Comparison of ENCODE assay signal across 35 cellular contexts in genomic region chr16:72214821-72215220, GRCh38. TPM values are rescaled to one million over a fixed set of nuclear protein-coding genes. Genes with fewer than 3 reads are reported as not detected.
A peak's percentile ranks its signal among the peaks of the same experiment; 100 is the strongest.
DNase-seq lines count a peak whose midpoint lies in the region; ATAC-seq, FAIRE-seq and TF ChIP-seq lines count a peak whose summit lies in the region.
"Had no signal": no experiment of that assay in that cellular context is flagged by ENCODE, and none has a peak within 500 bp of the region (broad histone marks: within the 10 kb centered on the region; RNA-seq: fewer than 3 reads in every experiment).

No MANE protein-coding gene starts in this region.

- H3K27me3 Mint-ChIP-seq in endodermal cell (ENCODE audit: insufficient read depth) = peaks cover 5% of the 10 kb centered on the region
- H3K27me3 Mint-ChIP-seq: B cell; CD4-positive, alpha-beta memory T cell; CD4-positive, alpha-beta T cell had no signal

- H3K9me3 ChIP-seq in SK-N-SH (no peaks in the 10 kb centered on the region), endodermal cell (ENCODE audit: control insufficient read depth, low read length) (peaks cover 24% of the 10 kb centered on the region)
- H3K9me3 ChIP-seq: A549, BE2C, Caco-2 had no signal

- no peaks in the 10 kb centered on the region for H4K20me1 ChIP-seq in SK-N-SH (ENCODE audit: insufficient read depth)
- H4K20me1 ChIP-seq: BLaER1; BLaER1 treated with 17β-estradiol and CSF1 and Interleukin-3, amounts not matched to agents 10 nM and 100 nM had no signal

- H3K27ac Mint-ChIP-seq in endodermal cell = no peak overlapping the region
- H3K27ac Mint-ChIP-seq: B cell; CD4-positive, alpha-beta memory T cell; CD4-positive, alpha-beta T cell; CD4-positive, CD25-positive, alpha-beta regulatory T cell; CD8-positive, alpha-beta memory T cell; CD8-positive, alpha-beta T cell had no signal

- H3K9me2 ChIP-seq in SK-N-SH = no peaks in the 10 kb centered on the region

- no peak overlapping the region for H2AFZ ChIP-seq in SK-N-SH (ENCODE audit: low read depth)

- DNase-seq in SK-N-SH (no peak), endodermal cell (no peak), substantia nigra (lab: John Stamatoyannopoulos, UW) (no peak)
- DNase-seq: 8988T; ACHN; AML-193; BE2C; C1 segment of cervical spinal cord; Caco-2; Calu3; CD4-positive, alpha-beta memory T cell; CD4-positive, alpha-beta T cell; CD4-positive, CD25-positive, alpha-beta regulatory T cell; CD8-positive, alpha-beta memory T cell; CD8-positive, alpha-beta T cell; COR-L47; DMS 273 treated with DMSO at 0.1 percent for 48 hours; DMS153; DMS53; DMS79; DMS79 treated with DMSO at 0.1 percent for 48 hours; DND-41; EL had no signal

- POLR2A ChIA-PET in SK-N-SH (lab: Yijun Ruan, JAX) = no interaction called here

- TF ChIP-seq RAD21 in SK-N-SH (IDR thresholded peaks at IDR 0.05; ENCODE audit: low read length) = no peak

- no peak for ATAC-seq in SK-N-SH treated with all-trans-retinoic acid at 6 μM for 48 hours
- no peak for ATAC-seq in GM18498 (IDR thresholded peaks at IDR 0.05; ENCODE audit: unreplicated experiment)
- ATAC-seq: A549; CD8-positive, alpha-beta T cell had no signal

- H3K4me1 ChIP-seq in SK-N-SH (ENCODE audit: control insufficient read depth in 1 of 2, insufficient read depth in 2 of 2, low read depth in 1 of 2, low read length in 1 of 2) (peaks cover 0 to 12% of the 10 kb centered on the region in 2 experiments; a peak in 2 of 4 replicates), endodermal cell (ENCODE audit: control insufficient read depth, insufficient read depth, low read length) (peaks cover 14% of the 10 kb centered on the region)
- H3K4me1 ChIP-seq: A549, Caco-2 had no signal

- no peak for TF ChIP-seq CTCF in SK-N-SH (IDR thresholded peaks at IDR 0.05)
- no peak for TF ChIP-seq CTCF in endodermal cell (conservative IDR thresholded peaks at IDR 0.05)

- FAIRE-seq in A204.1 (lab: Jason Lieb, UNC) = peak; percentile 3
- FAIRE-seq: A549, D721Med had no signal

- H3K4me3 ChIP-seq in SK-N-SH (ENCODE audit: low read depth in 2 of 2, low read length in 1 of 2) = no peak overlapping the region
- H3K4me3 ChIP-seq in endodermal cell (ENCODE audit: low read length) = peak overlapping the region; percentile 19
- H3K4me3 ChIP-seq: A549; BLaER1; BLaER1 treated with 17β-estradiol and CSF1 and Interleukin-3, amounts not matched to agents 10 nM and 100 nM had no signal

- H3K9ac ChIP-seq in SK-N-SH (no peak overlapping the region), endodermal cell (ENCODE audit: extremely low read depth, low read length, poor library complexity, severe bottlenecking) (no peak overlapping the region)
- H3K9ac ChIP-seq: BLaER1; BLaER1 treated with 17β-estradiol and CSF1 and Interleukin-3, amounts not matched to agents 10 nM and 100 nM had no signal

- H3K79me2 ChIP-seq in SK-N-SH (ENCODE audit: insufficient read depth) = no peaks in the 10 kb centered on the region

- CTCF ChIA-PET in SK-N-SH (lab: Yijun Ruan, JAX) = no interaction called here

- no peak overlapping the region for H3K27ac ChIP-seq in SK-N-SH (ENCODE audit: low read depth in 2 of 2, low read length in 1 of 2)
- H3K27ac ChIP-seq in endodermal cell (ENCODE audit: low read depth, low read length) = no peak overlapping the region
- no peak overlapping the region for H3K27ac ChIP-seq in substantia nigra (ENCODE audit: low read depth, low read length, poor library complexity, severe bottlenecking)
- H3K27ac ChIP-seq: 22Rv1; A549; BLaER1; BLaER1 treated with 17β-estradiol and CSF1 and Interleukin-3, amounts not matched to agents 10 nM and 100 nM; C4-2B had no signal

- H3K9me3 Mint-ChIP-seq in endodermal cell = peaks cover 24% of the 10 kb centered on the region

- peaks cover 26% of the 10 kb centered on the region for H3K4me1 Mint-ChIP-seq in endodermal cell
- H3K4me1 Mint-ChIP-seq: B cell; CD4-positive, alpha-beta memory T cell; CD4-positive, CD25-positive, alpha-beta regulatory T cell; CD8-positive, alpha-beta memory T cell had no signal

- H3K36me3 Mint-ChIP-seq in endodermal cell (ENCODE audit: low read depth) = peaks cover 7% of the 10 kb centered on the region
- H3K36me3 Mint-ChIP-seq: CD4-positive, alpha-beta memory T cell; CD4-positive, CD25-positive, alpha-beta regulatory T cell; CD8-positive, alpha-beta memory T cell; CD8-positive, alpha-beta T cell had no signal

- no peak for TF ChIP-seq EP300 in SK-N-SH (IDR thresholded peaks at IDR 0.05; ENCODE audit: borderline replicate concordance in 1 of 2, low read depth in 1 of 2, low read length in 1 of 2)

- H3K27me3 ChIP-seq in SK-N-SH (ENCODE audit: insufficient read depth) (no peaks in the 10 kb centered on the region), endodermal cell (ENCODE audit: control insufficient read depth, insufficient read depth, low read length, poor library complexity, severe bottlenecking) (no peaks in the 10 kb centered on the region)
- H3K27me3 ChIP-seq: BE2C; BLaER1; BLaER1 treated with 17β-estradiol and CSF1 and Interleukin-3, amounts not matched to agents 10 nM and 100 nM had no signal

- H3K4me3 Mint-ChIP-seq in endodermal cell = no peak overlapping the region
- H3K4me3 Mint-ChIP-seq: B cell; CD14-positive monocyte; CD4-positive, alpha-beta memory T cell; CD4-positive, alpha-beta T cell; CD4-positive, CD25-positive, alpha-beta regulatory T cell; CD8-positive, alpha-beta memory T cell; CD8-positive, alpha-beta T cell had no signal

- H3F3A ChIP-seq in SK-N-SH (replicated peaks; ENCODE audit: insufficient read depth) = no peaks in the 10 kb centered on the region

- H3K36me3 ChIP-seq in SK-N-SH (replicated peaks in 1 of 2; ENCODE audit: control insufficient read depth in 1 of 2, insufficient read depth in 2 of 2, low read length in 1 of 2) (no peaks in the 10 kb centered on the region), endodermal cell (ENCODE audit: control insufficient read depth, insufficient read depth, low read length) (no peaks in the 10 kb centered on the region)
- H3K36me3 ChIP-seq: BE2C, BLaER1 had no signal

- no peak overlapping the region for H3K4me2 ChIP-seq in SK-N-SH
- H3K4me2 ChIP-seq: A549; BLaER1; BLaER1 treated with 17β-estradiol and CSF1 and Interleukin-3, amounts not matched to agents 10 nM and 100 nM had no signal

TF ChIP-seq in SK-N-SH treated with all-trans-retinoic acid at 6 μM for 48 hours, 23 proteins besides CTCF, POLR2A, EP300 and RAD21:
- TF ChIP-seq ZNF8 (CRISPR knock-in tag; IDR thresholded peaks at IDR 0.05) (peak; percentile 68), ZFP30 (CRISPR knock-in tag; IDR thresholded peaks at IDR 0.05) (peak; percentile 77), OSR1 (CRISPR knock-in tag; IDR thresholded peaks at IDR 0.05) (no peak)

TF ChIP-seq in SK-N-SH, 30 proteins besides CTCF, POLR2A, EP300 and RAD21:
- TF ChIP-seq PBX3 (IDR thresholded peaks at IDR 0.05) = no peak
- no peak for TF ChIP-seq FOXJ3 (CRISPR knock-in tag; IDR thresholded peaks at IDR 0.05)
- no peak for TF ChIP-seq RXRA (IDR thresholded peaks at IDR 0.05; ENCODE audit: borderline replicate concordance, low read depth)
- TF ChIP-seq, protein P1, sequence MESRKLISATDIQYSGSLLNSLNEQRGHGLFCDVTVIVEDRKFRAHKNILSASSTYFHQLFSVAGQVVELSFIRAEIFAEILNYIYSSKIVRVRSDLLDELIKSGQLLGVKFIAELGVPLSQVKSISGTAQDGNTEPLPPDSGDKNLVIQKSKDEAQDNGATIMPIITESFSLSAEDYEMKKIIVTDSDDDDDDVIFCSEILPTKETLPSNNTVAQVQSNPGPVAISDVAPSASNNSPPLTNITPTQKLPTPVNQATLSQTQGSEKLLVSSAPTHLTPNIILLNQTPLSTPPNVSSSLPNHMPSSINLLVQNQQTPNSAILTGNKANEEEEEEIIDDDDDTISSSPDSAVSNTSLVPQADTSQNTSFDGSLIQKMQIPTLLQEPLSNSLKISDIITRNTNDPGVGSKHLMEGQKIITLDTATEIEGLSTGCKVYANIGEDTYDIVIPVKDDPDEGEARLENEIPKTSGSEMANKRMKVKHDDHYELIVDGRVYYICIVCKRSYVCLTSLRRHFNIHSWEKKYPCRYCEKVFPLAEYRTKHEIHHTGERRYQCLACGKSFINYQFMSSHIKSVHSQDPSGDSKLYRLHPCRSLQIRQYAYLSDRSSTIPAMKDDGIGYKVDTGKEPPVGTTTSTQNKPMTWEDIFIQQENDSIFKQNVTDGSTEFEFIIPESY (IDR thresholded peaks at IDR 0.05; ENCODE audit: borderline replicate concordance, low read depth) = no peak

RNA-seq across cellular contexts. Expression of gene PMFBP1, which starts 42.9 kb away (rescaled TPM):
- 0.16 and 0.21 TPM in 2 replicates for polyA plus RNA-seq in SK-N-SH (2012; rRNA removed)
- polyA plus RNA-seq in SK-N-SH (2012; cell fraction: cytosol; rRNA removed) = 0.05 and 0.10 TPM in 2 replicates
- 0.68 and 0.79 TPM in 2 replicates for polyA plus RNA-seq in SK-N-SH (2012; cell fraction: nucleus; rRNA removed)
- 1 to 10 TPM; 2.1 to 4.1 TPM for total RNA-seq in endodermal cell
- polyA plus RNA-seq in endodermal cell (2013, experiment 1 of 2) = 2.0 TPM
- polyA plus RNA-seq in endodermal cell (2013, experiment 2 of 2) = 1.6 TPM
- polyA plus RNA-seq: AG04450; CD4-positive, alpha-beta memory T cell; CD4-positive, CD25-positive, alpha-beta regulatory T cell had no signal
